ENCODE assay signal across 8 cellular contexts in genomic region chr6:142474446-142475289, GRCh38.
DNase-seq lines count a peak whose midpoint lies in the region; ATAC-seq, FAIRE-seq and TF ChIP-seq lines count a peak whose summit lies in the region.

No MANE protein-coding gene starts in this region.

- POLR2A ChIA-PET in A549 (lab: Yijun Ruan, JAX): interaction anchor here (1.5 kb wide), 1 partner anchor 976 kb away, joined by 4 read pairs; the partner anchor contains the start of genes ADAT2 and PEX3
- POLR2A ChIA-PET in activated CD4-positive, alpha-beta memory T cell treated with anti-CD3 and anti-CD28 coated beads for 36 hours (lab: Charles Lee): no interaction called here

- H3K36me3 ChIP-seq in tibial nerve: no peaks in the 10 kb centered on the region

- H3K4me1 Mint-ChIP-seq in activated CD4-positive, alpha-beta memory T cell treated with anti-CD3 and anti-CD28 coated beads for 36 hours (ENCODE audit: low read depth): no peaks in the 10 kb centered on the region

- TF ChIP-seq EP300 in A549 (IDR thresholded peaks at IDR 0.05) (no peak), tibial nerve (IDR thresholded peaks at IDR 0.05) (no peak)

- H3K4me1 ChIP-seq in A549 (no peaks in the 10 kb centered on the region), tibial nerve (peaks cover 0 to 10% (median 0%) of the 10 kb centered on the region in 4 donors)

- TF ChIP-seq CTCF in A549 (IDR thresholded peaks at IDR 0.05) (peak; percentile 82), tibial nerve (IDR thresholded peaks at IDR 0.05) (peak; percentile 69 to 80 (median 77))

- H3K36me3 Mint-ChIP-seq in activated CD4-positive, alpha-beta memory T cell treated with anti-CD3 and anti-CD28 coated beads for 36 hours: no peaks in the 10 kb centered on the region

- H3K4me3 ChIP-seq in A549 (no peak overlapping the region), tibial nerve (no peak overlapping the region)

- 1% methylated on average over 13 of the region's 13 CpGs for WGBS in A549 (ENCODE audit: missing lambda C conversion rate)
- WGBS in tibial nerve, 2 donors: 3% methylated on average over 13 of the region's 13 CpGs

- H3K27ac ChIP-seq in A549 (peak overlapping the region in 1 of 2 experiments; percentile 63; a peak in 3 of 6 replicates), tibial nerve (no peak overlapping the region)

- no peak overlapping the region for H3K4me3 Mint-ChIP-seq in activated CD4-positive, alpha-beta memory T cell treated with anti-CD3 and anti-CD28 coated beads for 36 hours

- H3K27ac Mint-ChIP-seq in activated CD4-positive, alpha-beta memory T cell treated with anti-CD3 and anti-CD28 coated beads for 36 hours: no peak overlapping the region

- TF ChIP-seq RAD21 in A549 (conservative IDR thresholded peaks at IDR 0.05 in 1 of 2, IDR thresholded peaks at IDR 0.05 in 1 of 2): peak; percentile 82 to 83

- intact Hi-C loops in activated CD4-positive, alpha-beta memory T cell treated with anti-CD3 and anti-CD28 coated beads for 36 hours (cut with micrococcal nuclease): loop anchor here (2.0 to 5.0 kb wide), 4 partner anchors 64 to 953 kb away; partner anchors contain the start of genes NMBR and VTA1

- H3K27me3 Mint-ChIP-seq in activated CD4-positive, alpha-beta memory T cell treated with anti-CD3 and anti-CD28 coated beads for 36 hours: peaks cover 2% of the 10 kb centered on the region

- H3K27me3 ChIP-seq in tibial nerve: no peaks in the 10 kb centered on the region

- no peak for FAIRE-seq in A549 (lab: Jason Lieb, UNC)

- ATAC-seq in A549: peak; percentile 96 to 99
- ATAC-seq in HG03196 (IDR thresholded peaks at IDR 0.05; ENCODE audit: unreplicated experiment): peak; percentile 79

- H3K9me3 ChIP-seq in A549 (no peaks in the 10 kb centered on the region), tibial nerve (no peaks in the 10 kb centered on the region)

- CTCF ChIA-PET in A549 (lab: Yijun Ruan, JAX): interaction anchor here (0.6 to 3.6 kb wide), 42 partner anchors 9 to 1539 kb away, joined by 3 to 31 read pairs (median 4); partner anchors contain the start of genes NMBR and VTA1
- CTCF ChIA-PET in activated CD4-positive, alpha-beta memory T cell treated with anti-CD3 and anti-CD28 coated beads for 36 hours (lab: Charles Lee): interaction anchor here (0.6 to 2.8 kb wide), 49 partner anchors 9 to 1046 kb away, joined by 3 to 25 read pairs (median 4); partner anchors contain the start of genes AIG1, NMBR and VTA1

- H3K4me2 ChIP-seq in A549: peak overlapping the region; percentile 58

- H3K9me3 Mint-ChIP-seq in activated CD4-positive, alpha-beta memory T cell treated with anti-CD3 and anti-CD28 coated beads for 36 hours: peaks cover 2% of the 10 kb centered on the region

- no peak for TF ChIP-seq POLR2A in A549 (IDR thresholded peaks at IDR 0.05; ENCODE audit: low read length)
- no peak for TF ChIP-seq POLR2A in tibial nerve (IDR thresholded peaks at IDR 0.05)

- DNase-seq in A549 (ENCODE audit: low read depth in 1 of 2, low spot score in 1 of 2) (peak; percentile 28 to 65), GM04503 (ENCODE audit: low read depth) (peak; percentile 5), NCI-H526 (lab: John Stamatoyannopoulos, UW) (peak; percentile 55 to 79), brain pericyte (ENCODE audit: low read depth, low spot score) (peak; percentile 36), kidney glomerular epithelial cell (lab: John Stamatoyannopoulos, UW) (peak; percentile 81), tibial nerve (ENCODE audit: low spot score in 2 of 2) (peak in 1 of 2 donors; percentile 15)
- DNase-seq in activated CD4-positive, alpha-beta memory T cell treated with anti-CD3 and anti-CD28 coated beads for 36 hours: no peak

TF ChIP-seq in A549, 52 proteins besides CTCF, POLR2A, EP300 and RAD21:
- TF ChIP-seq EHMT2 (IDR thresholded peaks at IDR 0.05; ENCODE audit: low read depth): no peak
- TF ChIP-seq CBX8 (IDR thresholded peaks at IDR 0.05): no peak
- peak; percentile 69 for TF ChIP-seq SMC3 (IDR thresholded peaks at IDR 0.05)
- no peak for TF ChIP-seq RFX5 (IDR thresholded peaks at IDR 0.05)
- no peak for TF ChIP-seq RCOR1 (IDR thresholded peaks at IDR 0.05; ENCODE audit: low read depth, low read length)
